Comparison of ENCODE assay signal across 8 cellular contexts in the genomic region with DNA sequence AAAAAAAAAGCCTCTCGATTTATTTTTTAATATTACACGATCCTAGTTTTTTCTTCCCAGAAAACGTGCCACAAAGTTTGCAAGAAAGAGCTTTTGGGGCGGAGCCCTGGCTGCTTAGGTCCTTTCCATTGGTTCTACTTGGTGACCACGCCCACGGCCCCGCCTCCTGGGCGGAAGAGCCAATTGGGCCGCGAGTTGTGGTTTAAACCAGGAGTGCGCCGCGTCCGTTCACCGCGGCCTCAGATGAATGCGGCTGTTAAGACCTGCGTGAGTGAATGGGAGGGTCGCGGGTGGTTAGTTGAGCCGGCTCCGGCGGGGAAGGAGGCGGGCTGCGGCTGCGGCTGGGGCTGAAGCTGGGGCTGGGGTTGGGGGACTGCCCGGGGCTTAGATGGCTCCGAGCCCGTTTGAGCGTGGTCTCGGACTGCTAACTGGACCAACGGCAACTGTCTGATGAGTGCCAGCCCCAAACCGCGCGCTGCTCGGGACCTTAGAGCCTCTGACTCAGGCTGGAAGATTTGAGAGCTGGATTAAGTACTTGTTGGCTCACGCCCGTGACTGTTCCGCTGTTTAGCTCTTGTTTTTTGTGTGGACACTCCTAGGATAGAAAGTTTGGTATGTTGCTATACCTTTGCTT. TPM values are rescaled to one million over a fixed set of nuclear protein-coding genes. Genes with fewer than 3 reads are reported as not detected.
A peak's percentile ranks its signal among the peaks of the same experiment; 100 is the strongest.
DNase-seq lines count a peak whose midpoint lies in the region; ATAC-seq, FAIRE-seq and TF ChIP-seq lines count a peak whose summit lies in the region.

A gene (plus strand): TSS at position 231 of the 634 bp plus-strand sequence. CDS start 458 bp downstream, outside the sequence.

- H3K4me3 ChIP-seq in AG10803 (ENCODE audit: low read length) = peak within 1 kb of the TSS; percentile 71
- peak within 1 kb of the TSS; percentile 52 to 61 for H3K4me3 ChIP-seq in kidney (ENCODE audit: low read length in 2 of 2)

- ATAC-seq in GM19025 (IDR thresholded peaks at IDR 0.05; ENCODE audit: low read depth, unreplicated experiment) (peak; percentile 63), HG03342 (IDR thresholded peaks at IDR 0.05; ENCODE audit: unreplicated experiment) (peak; percentile 68)

- DNase-seq in AG10803 (ENCODE audit: low read depth) (peak; percentile 93), NCI-H345 treated with DMSO at 0.1 percent for 48 hours (lab: John Stamatoyannopoulos, UW; ENCODE audit: unreplicated experiment) (peak; percentile 93), cerebellar cortex (ENCODE audit: low spot score) (peak; percentile 95), kidney (peak; percentile 97)
- DNase-seq in activated CD4-positive, CD25-positive, alpha-beta regulatory T cell treated with anti-CD3 and anti-CD28 coated beads, Interleukin-2, amount 50 U/mL, for 16 hours (ENCODE audit: low read depth, low spot score) = peak; percentile 82
- DNase-seq in stimulated activated CD4-positive, alpha-beta T cell treated with anti-CD3 and anti-CD28 coated beads, Interleukin-15, amount 100 ng/mL, for 24 hours = peak; percentile 97

- H3K9ac ChIP-seq in kidney (ENCODE audit: low read length in 2 of 2) = no peak within 1 kb of the TSS

- H3K4me1 ChIP-seq in kidney (ENCODE audit: control insufficient read depth in 1 of 2, insufficient read depth in 1 of 2, low read depth in 1 of 2, low read length in 2 of 2) = peaks cover 9 to 11% of the 10 kb centered on the region in 2 donors

- no peak within 1 kb of the TSS for H3K27ac ChIP-seq in kidney (ENCODE audit: low read depth in 2 of 2, low read length in 2 of 2)

- FAIRE-seq in kidney (lab: Jason Lieb, UNC) = peak; percentile 98

- H3K36me3 ChIP-seq in kidney (ENCODE audit: control insufficient read depth in 1 of 2, insufficient read depth in 2 of 2, low read length in 2 of 2) = no peaks in the 10 kb centered on the region

- TF ChIP-seq CTCF in AG10803 (conservative IDR thresholded peaks at IDR 0.05; ENCODE audit: low read length) (no peak), kidney (IDR thresholded peaks at IDR 0.05; ENCODE audit: borderline replicate concordance, extremely low read depth, insufficient read depth) (no peak)

- no peaks in the 10 kb centered on the region for H3K9me3 ChIP-seq in kidney (ENCODE audit: control insufficient read depth in 1 of 2, low read length in 2 of 2)

- intact Hi-C loops in kidney (cut with DNase I) = no loop called here

RNA-seq across cellular contexts. Expression of the gene that starts here (rescaled TPM):
- 2.5 TPM for total RNA-seq in kidney
- 4.4 TPM for polyA plus RNA-seq in kidney (ENCODE audit: insufficient read depth, low read depth, low replicate concordance)
